1 cellular context compared by ENCODE assay signal in genomic region chr14:59305231-59305630, GRCh38.
TF ChIP-seq lines count a peak whose summit lies in the region.

No MANE protein-coding gene starts in this region.

TF ChIP-seq in SK-N-SH treated with all-trans-retinoic acid at 6 μM for 48 hours, 23 proteins besides CTCF, POLR2A, EP300 and RAD21 (continued from another document):
- no peak for TF ChIP-seq CREB5 (CRISPR knock-in tag; IDR thresholded peaks at IDR 0.05; ENCODE audit: low read depth)
- TF ChIP-seq ZNF70 (CRISPR knock-in tag; IDR thresholded peaks at IDR 0.05), result no peak
- TF ChIP-seq ZFP3 (CRISPR knock-in tag; IDR thresholded peaks at IDR 0.05), result no peak
- no peak for TF ChIP-seq RARB (CRISPR knock-in tag; IDR thresholded peaks at IDR 0.05)
- TF ChIP-seq PPARA (CRISPR knock-in tag; IDR thresholded peaks at IDR 0.05; ENCODE audit: borderline replicate concordance), result no peak
